ENCODE assay signal across 8 cellular contexts in the genomic region with DNA sequence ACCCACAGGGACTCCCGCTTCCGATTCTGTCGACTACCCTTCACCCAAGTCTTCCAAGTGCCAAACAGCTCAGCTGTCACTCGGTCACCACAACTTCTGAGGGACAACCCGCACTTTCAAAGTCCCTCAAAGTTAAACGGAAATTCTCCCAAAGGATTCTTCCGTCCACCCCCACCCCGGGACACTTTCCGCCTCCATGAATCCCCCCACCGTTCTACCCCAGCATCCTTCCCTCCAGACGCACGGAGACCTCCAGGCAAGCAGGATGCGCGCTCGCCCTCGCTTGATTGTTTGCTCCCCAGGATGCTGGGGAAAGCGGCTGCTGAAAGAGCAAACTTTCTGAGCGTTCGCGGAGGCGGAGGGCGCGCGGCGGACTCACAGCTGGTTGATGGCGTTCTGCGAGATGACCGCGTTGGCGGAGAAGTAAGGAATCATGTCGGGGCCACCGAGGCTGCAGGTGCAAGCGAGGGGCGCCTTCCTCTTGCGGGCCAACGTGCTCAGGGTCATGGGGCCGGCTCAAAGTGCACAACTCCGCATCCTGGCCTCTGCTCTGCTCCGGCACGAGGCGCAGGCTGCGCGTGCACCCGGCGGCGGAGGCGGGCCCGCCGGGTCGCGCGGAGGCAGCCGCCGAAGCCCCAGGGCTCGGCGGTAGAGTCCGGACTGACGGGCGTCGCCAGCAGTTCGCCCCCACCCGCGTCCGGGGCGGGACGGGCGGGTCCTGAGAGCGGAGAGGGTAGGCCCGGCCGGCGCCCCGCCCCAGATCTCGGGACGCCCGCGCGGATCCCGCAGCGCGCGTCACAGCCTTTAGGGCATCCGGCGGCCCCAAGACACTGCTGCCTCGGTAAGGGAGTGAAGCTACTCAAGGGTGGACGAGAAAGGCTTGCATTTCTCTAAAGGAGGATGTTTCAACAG.
DNase-seq lines count a peak whose midpoint lies in the region; ATAC-seq lines count a peak whose summit lies in the region.

No MANE protein-coding gene starts in this region.

- peaks cover 34% of the 10 kb centered on the region for H3K4me1 Mint-ChIP-seq in activated CD8-positive, alpha-beta memory T cell treated with anti-CD3 and anti-CD28 coated beads, Interleukin-2, amount 10 ng/mL, durations not matched to agents 7 days and 5 days

- H3K27me3 Mint-ChIP-seq in activated CD8-positive, alpha-beta memory T cell treated with anti-CD3 and anti-CD28 coated beads, Interleukin-2, amount 10 ng/mL, durations not matched to agents 7 days and 5 days: no peaks in the 10 kb centered on the region

- no peaks in the 10 kb centered on the region for H3K27me3 ChIP-seq in endocrine pancreas (ENCODE audit: control insufficient read depth, insufficient read depth, low read length)

- peak overlapping the region; percentile 70 for H3K9ac ChIP-seq in endocrine pancreas (ENCODE audit: control insufficient read depth, insufficient read depth, low read length)

- H3K27ac Mint-ChIP-seq in activated CD8-positive, alpha-beta memory T cell treated with anti-CD3 and anti-CD28 coated beads, Interleukin-2, amount 10 ng/mL, durations not matched to agents 7 days and 5 days: peak overlapping the region; percentile 97

- H3K9me3 Mint-ChIP-seq in activated CD8-positive, alpha-beta memory T cell treated with anti-CD3 and anti-CD28 coated beads, Interleukin-2, amount 10 ng/mL, durations not matched to agents 7 days and 5 days (ENCODE audit: low read depth): no peaks in the 10 kb centered on the region

- peaks cover 12% of the 10 kb centered on the region for H3K36me3 Mint-ChIP-seq in activated CD8-positive, alpha-beta memory T cell treated with anti-CD3 and anti-CD28 coated beads, Interleukin-2, amount 10 ng/mL, durations not matched to agents 7 days and 5 days

- H3K4me3 ChIP-seq in endocrine pancreas (ENCODE audit: control insufficient read depth, insufficient read depth, low read length): peak overlapping the region; percentile 41

- peak; percentile 63 for ATAC-seq in HG03103 (IDR thresholded peaks at IDR 0.05; ENCODE audit: low read depth, unreplicated experiment)
- peak; percentile 95 for ATAC-seq in activated CD8-positive, alpha-beta memory T cell treated with anti-CD3 and anti-CD28 coated beads, Interleukin-2, amount 10 ng/mL, durations not matched to agents 7 days and 5 days

- peak in 2 of 3 experiments; percentile 69 to 74 for DNase-seq in NCI-H1417 (lab: John Stamatoyannopoulos, UW)
- DNase-seq in NCI-H1417 treated with DMSO at 0.1 percent for 48 hours (lab: John Stamatoyannopoulos, UW): no peak
- DNase-seq in NK-92 treated with Interleukin-12 subunit alpha and Interleukin-12 subunit beta, amount 100 ng/mL, for 24 hours (lab: John Stamatoyannopoulos, UW): peak; percentile 86
- DNase-seq in activated CD8-positive, alpha-beta memory T cell treated with anti-CD3 and anti-CD28 coated beads, Interleukin-2, amount 10 ng/mL, durations not matched to agents 7 days and 5 days: peak; percentile 95
- DNase-seq in mesenteric fat pad (ENCODE audit: low spot score): peak; percentile 96
- peak; percentile 86 for DNase-seq in stimulated activated CD8-positive, alpha-beta memory T cell treated with anti-CD3 and anti-CD28 coated beads, Interleukin-12 subunit alpha, Interleukin-12 subunit beta, amount 100 ng/mL, for 4 hours (ENCODE audit: low read depth)

- H3K4me3 Mint-ChIP-seq in activated CD8-positive, alpha-beta memory T cell treated with anti-CD3 and anti-CD28 coated beads, Interleukin-2, amount 10 ng/mL, durations not matched to agents 7 days and 5 days: peak overlapping the region; percentile 98

- no peaks in the 10 kb centered on the region for H3K9me3 ChIP-seq in endocrine pancreas (ENCODE audit: control insufficient read depth, low read length)

- CTCF ChIA-PET in activated CD8-positive, alpha-beta memory T cell treated with anti-CD3 and anti-CD28 coated beads, Interleukin-2, amount 10 ng/mL, durations not matched to agents 7 days and 5 days (lab: Charles Lee): interaction anchor here (1.0 to 3.5 kb wide), 9 partner anchors 10 to 169 kb away, joined by 4 to 23 read pairs (median 6); a partner anchor contains a TSS

- peaks cover 11% of the 10 kb centered on the region for H3K4me1 ChIP-seq in endocrine pancreas (ENCODE audit: control insufficient read depth, insufficient read depth, low read length)

- H3K36me3 ChIP-seq in endocrine pancreas (ENCODE audit: control insufficient read depth, insufficient read depth, low read length): no peaks in the 10 kb centered on the region
